In the genomic region with DNA sequence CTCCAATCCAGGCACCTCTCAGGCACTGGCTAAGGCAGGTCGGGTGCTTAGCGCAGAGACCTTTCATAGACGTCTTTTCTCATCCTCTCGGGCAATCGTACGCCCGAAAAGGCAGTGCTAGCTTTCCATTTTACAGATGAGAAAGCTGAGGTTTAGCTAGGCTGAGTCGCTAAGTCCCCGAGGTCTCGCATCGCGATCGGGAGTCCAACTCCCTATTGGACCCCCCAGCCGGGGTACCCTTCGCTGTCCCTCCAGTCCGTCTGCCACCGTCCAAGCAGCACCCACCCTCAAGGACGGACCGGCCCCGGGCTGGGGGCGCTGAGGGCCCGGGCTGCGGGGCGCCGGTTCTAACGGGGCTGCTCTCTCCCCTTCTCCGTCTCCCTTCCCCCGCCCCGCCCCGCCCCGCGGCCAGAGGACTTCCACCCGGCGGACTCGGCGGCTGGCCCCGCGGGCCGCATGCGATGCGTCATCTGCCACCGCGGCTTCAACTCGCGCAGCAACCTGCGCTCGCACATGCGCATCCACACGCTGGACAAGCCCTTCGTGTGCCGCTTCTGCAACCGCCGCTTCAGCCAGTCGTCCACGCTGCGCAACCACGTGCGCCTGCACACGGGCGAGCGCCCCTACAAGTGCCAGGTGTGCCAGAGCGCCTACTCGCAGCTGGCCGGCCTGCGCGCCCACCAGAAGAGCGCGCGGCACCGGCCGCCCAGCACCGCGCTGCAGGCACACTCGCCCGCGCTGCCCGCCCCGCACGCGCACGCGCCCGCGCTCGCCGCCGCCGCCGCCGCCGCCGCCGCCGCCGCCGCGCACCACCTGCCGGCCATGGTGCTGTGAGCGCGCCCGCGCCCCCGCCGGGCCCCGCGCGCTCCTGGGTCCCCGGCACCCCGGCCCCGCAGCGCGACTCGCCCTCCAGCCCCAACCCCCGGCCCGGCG, we compare ENCODE assay signal across 8 cellular contexts. TPM values are rescaled to one million over a fixed set of nuclear protein-coding genes. Genes with fewer than 3 reads are reported as not detected.
A peak's percentile ranks its signal among the peaks of the same experiment; 100 is the strongest.
DNase-seq lines count a peak whose midpoint lies in the region; ATAC-seq and TF ChIP-seq lines count a peak whose summit lies in the region.

No MANE protein-coding gene starts in this region.

- ATAC-seq in HG03442 (IDR thresholded peaks at IDR 0.05; ENCODE audit: unreplicated experiment), result peak; percentile 43
- ATAC-seq in naive thymus-derived CD4-positive, alpha-beta T cell, result peak; percentile 71
- no peak for ATAC-seq in GM18873 (IDR thresholded peaks at IDR 0.05; ENCODE audit: low FRiP score, unreplicated experiment)

- H3K4me3 ChIP-seq in OCI-LY1 (ENCODE audit: low read depth, low read length, poor library complexity, severe bottlenecking), result peak overlapping the region; percentile 76
- peak overlapping the region; percentile 42 to 73 (median 52) for H3K4me3 ChIP-seq in esophagus squamous epithelium
- peak overlapping the region; percentile 30 for H3K4me3 ChIP-seq in naive thymus-derived CD4-positive, alpha-beta T cell (ENCODE audit: low read length)

- no peaks in the 10 kb centered on the region for H3K79me2 ChIP-seq in OCI-LY1 (ENCODE audit: insufficient read depth, low read length)

- H3K36me3 ChIP-seq in OCI-LY1 (ENCODE audit: insufficient read depth, low read length), result no peaks in the 10 kb centered on the region
- no peaks in the 10 kb centered on the region for H3K36me3 ChIP-seq in esophagus squamous epithelium
- H3K36me3 ChIP-seq in naive thymus-derived CD4-positive, alpha-beta T cell (ENCODE audit: control insufficient read depth in 2 of 3, insufficient read depth in 3 of 3, low read length in 3 of 3), result peaks cover 0 to 3% (median 0%) of the 10 kb centered on the region in 3 experiments

- H3K27me3 ChIP-seq in OCI-LY1 (ENCODE audit: insufficient read depth, low read length) (peaks cover 6% of the 10 kb centered on the region; the same call in 1 of the 2 replicates), esophagus squamous epithelium (peaks cover 0 to 39% (median 0%) of the 10 kb centered on the region in 4 donors)
- H3K27me3 ChIP-seq in naive thymus-derived CD4-positive, alpha-beta T cell (ENCODE audit: control insufficient read depth in 2 of 2, insufficient read depth in 2 of 2, low read length in 2 of 2), result no peaks in the 10 kb centered on the region

- H4K20me1 ChIP-seq in OCI-LY1 (ENCODE audit: insufficient read depth, low read length), result no peaks in the 10 kb centered on the region

- H3K4me1 Mint-ChIP-seq in activated T-cell treated with anti-CD3 and anti-CD28 coated beads, Interleukin-2, amount 50 U/mL, for 24 hours (ENCODE audit: low read depth), result peaks cover 7% of the 10 kb centered on the region
- H3K4me1 Mint-ChIP-seq in naive thymus-derived CD4-positive, alpha-beta T cell, result peaks cover 0 to 8% (median 5%) of the 10 kb centered on the region in 7 donors
- peaks cover 4% of the 10 kb centered on the region for H3K4me1 Mint-ChIP-seq in stimulated activated naive CD8-positive, alpha-beta T cell treated with anti-CD3 and anti-CD28 coated beads, Interleukin-15, Interleukin-2, amounts not matched to agents 100 ng/mL and 50 ng/mL, for 24 hours (ENCODE audit: low read depth)

- TF ChIP-seq POLR2A in esophagus squamous epithelium (IDR thresholded peaks at IDR 0.05), result no peak

- H3K9me3 ChIP-seq in OCI-LY1 (ENCODE audit: low read length) (0 out of 2 replicates have a peak, but pooled peaks cover 2% of the 10 kb centered on the region), esophagus squamous epithelium (no peaks in the 10 kb centered on the region)
- no peaks in the 10 kb centered on the region for H3K9me3 ChIP-seq in naive thymus-derived CD4-positive, alpha-beta T cell (ENCODE audit: control insufficient read depth in 2 of 3, low read length in 3 of 3)

- H3K36me3 Mint-ChIP-seq in activated T-cell treated with anti-CD3 and anti-CD28 coated beads, Interleukin-2, amount 50 U/mL, for 24 hours (ENCODE audit: low read depth), result no peaks in the 10 kb centered on the region
- H3K36me3 Mint-ChIP-seq in naive thymus-derived CD4-positive, alpha-beta T cell, result no peaks in the 10 kb centered on the region
- no peaks in the 10 kb centered on the region for H3K36me3 Mint-ChIP-seq in stimulated activated naive CD8-positive, alpha-beta T cell treated with anti-CD3 and anti-CD28 coated beads, Interleukin-15, Interleukin-2, amounts not matched to agents 100 ng/mL and 50 ng/mL, for 24 hours (ENCODE audit: low read depth)

- POLR2A ChIA-PET in naive thymus-derived CD4-positive, alpha-beta T cell (lab: Charles Lee), result interaction anchor here (2.1 kb wide), 1 partner anchor 12 kb away, joined by 9 read pairs; the partner anchor contains the start of gene EXOSC2

- H3K4me3 Mint-ChIP-seq in activated T-cell treated with anti-CD3 and anti-CD28 coated beads, Interleukin-2, amount 50 U/mL, for 24 hours, result peak overlapping the region; percentile 80
- peak overlapping the region; percentile 49 to 98 (median 64) for H3K4me3 Mint-ChIP-seq in naive thymus-derived CD4-positive, alpha-beta T cell
- H3K4me3 Mint-ChIP-seq in stimulated activated naive CD8-positive, alpha-beta T cell treated with anti-CD3 and anti-CD28 coated beads, Interleukin-15, Interleukin-2, amounts not matched to agents 100 ng/mL and 50 ng/mL, for 24 hours, result peak overlapping the region; percentile 23

- H2AFZ ChIP-seq in OCI-LY1 (ENCODE audit: low read length), result no peak overlapping the region

- no peak overlapping the region for H3K27ac ChIP-seq in OCI-LY1 (ENCODE audit: low read depth, low read length, poor library complexity, severe bottlenecking)
- H3K27ac ChIP-seq in esophagus squamous epithelium, result no peak overlapping the region
- H3K27ac ChIP-seq in naive thymus-derived CD4-positive, alpha-beta T cell (ENCODE audit: low read depth, low read length), result no peak overlapping the region

- TF ChIP-seq CTCF in OCI-LY1 (IDR thresholded peaks at IDR 0.05; ENCODE audit: low read length) (no peak), esophagus squamous epithelium (IDR thresholded peaks at IDR 0.05) (peak in 1 of 6 experiments; percentile 19)

- H3K4me2 ChIP-seq in OCI-LY1 (ENCODE audit: low read length), result peak overlapping the region; percentile 97

- H3F3A ChIP-seq in OCI-LY1 (ENCODE audit: insufficient read depth, low read length), result no peaks in the 10 kb centered on the region

- WGBS in esophagus squamous epithelium, 2 donors, result 14 to 15% methylated on average over 4 to 8 of the region's 116 CpGs

- H3K4me1 ChIP-seq in OCI-LY1 (ENCODE audit: insufficient read depth, low read length, severe bottlenecking) (peaks cover 13% of the 10 kb centered on the region), esophagus squamous epithelium (peaks cover 13 to 18% (median 14%) of the 10 kb centered on the region in 3 donors)
- no peaks in the 10 kb centered on the region for H3K4me1 ChIP-seq in naive thymus-derived CD4-positive, alpha-beta T cell (ENCODE audit: control insufficient read depth in 2 of 2, insufficient read depth in 2 of 2, low read length in 2 of 2)

- no peak overlapping the region for H3K27ac Mint-ChIP-seq in activated T-cell treated with anti-CD3 and anti-CD28 coated beads, Interleukin-2, amount 50 U/mL, for 24 hours
- H3K27ac Mint-ChIP-seq in naive thymus-derived CD4-positive, alpha-beta T cell, result no peak overlapping the region
- H3K27ac Mint-ChIP-seq in stimulated activated naive CD8-positive, alpha-beta T cell treated with anti-CD3 and anti-CD28 coated beads, Interleukin-15, Interleukin-2, amounts not matched to agents 100 ng/mL and 50 ng/mL, for 24 hours, result no peak overlapping the region

- H3K9me2 ChIP-seq in OCI-LY1 (ENCODE audit: low read depth, low read length), result no peaks in the 10 kb centered on the region

- intact Hi-C loops in esophagus squamous epithelium (cut with DNase I), result loop anchor here (2.0 kb wide), 1 partner anchor 220 kb away; no protein-coding TSS in a partner anchor
- intact Hi-C loops in naive thymus-derived CD4-positive, alpha-beta T cell (cut with micrococcal nuclease), result no loop called here

- DNase-seq in DMS 273 (lab: John Stamatoyannopoulos, UW; ENCODE audit: unreplicated experiment), result peak; percentile 93
- DNase-seq in activated T-cell treated with anti-CD3 and anti-CD28 coated beads, Interleukin-2, amount 50 U/mL, for 24 hours, result peak; percentile 84
- no peak for DNase-seq in esophagus squamous epithelium (lab: John Stamatoyannopoulos, UW)
- peak in 8 of 9 donors; percentile 21 to 77 (median 31) for DNase-seq in naive thymus-derived CD4-positive, alpha-beta T cell

- peak overlapping the region; percentile 70 for H3K9ac ChIP-seq in OCI-LY1 (ENCODE audit: low read length)

- CTCF ChIA-PET in naive thymus-derived CD4-positive, alpha-beta T cell (lab: Charles Lee), result interaction anchor here (2.3 to 7.9 kb wide), 2 partner anchors 12 to 218 kb away, joined by 9 to 87 read pairs; partner anchors contain the start of gene EXOSC2

- H3K9me3 Mint-ChIP-seq in activated T-cell treated with anti-CD3 and anti-CD28 coated beads, Interleukin-2, amount 50 U/mL, for 24 hours, result no peaks in the 10 kb centered on the region
- peaks cover 0 to 6% (median 0%) of the 10 kb centered on the region in 11 donors for H3K9me3 Mint-ChIP-seq in naive thymus-derived CD4-positive, alpha-beta T cell
- no peaks in the 10 kb centered on the region for H3K9me3 Mint-ChIP-seq in stimulated activated naive CD8-positive, alpha-beta T cell treated with anti-CD3 and anti-CD28 coated beads, Interleukin-15, Interleukin-2, amounts not matched to agents 100 ng/mL and 50 ng/mL, for 24 hours

- peaks cover 16% of the 10 kb centered on the region for H3K27me3 Mint-ChIP-seq in activated T-cell treated with anti-CD3 and anti-CD28 coated beads, Interleukin-2, amount 50 U/mL, for 24 hours
- H3K27me3 Mint-ChIP-seq in naive thymus-derived CD4-positive, alpha-beta T cell, result peaks cover 0 to 43% (median 5%) of the 10 kb centered on the region in 5 donors
- H3K27me3 Mint-ChIP-seq in stimulated activated naive CD8-positive, alpha-beta T cell treated with anti-CD3 and anti-CD28 coated beads, Interleukin-15, Interleukin-2, amounts not matched to agents 100 ng/mL and 50 ng/mL, for 24 hours, result peaks cover 11% of the 10 kb centered on the region

RNA-seq across cellular contexts. Expression of gene EXOSC2, which starts 12.5 kb away (rescaled TPM):
- total RNA-seq in esophagus squamous epithelium, result 10 to 100 TPM; 11.8 to 32.8 (median 28.2) TPM
- total RNA-seq in naive thymus-derived CD4-positive, alpha-beta T cell, result 10 to 100 TPM; 44.2 to 60.7 (median 59.5) TPM
- polyA plus RNA-seq in naive thymus-derived CD4-positive, alpha-beta T cell, result 10 to 100 TPM; 31.4 to 39.9 TPM

RNA-seq across cellular contexts. Expression of gene PRDM12, which starts 16.7 kb away (rescaled TPM):
- total RNA-seq in esophagus squamous epithelium, result not detected
- not detected for total RNA-seq in naive thymus-derived CD4-positive, alpha-beta T cell
- polyA plus RNA-seq in naive thymus-derived CD4-positive, alpha-beta T cell, result under 1 TPM in 1 of 2 donors, not detected in 1; 0.07 TPM

Comparison
In these comparisons a context has a peak if more than half of its experiments do, and no peak if none do; other contexts are left out.
1. H3K4me3 Mint-ChIP-seq: peak in every context shown above with its lines; median percentile 80 in activated T-cell treated with anti-CD3 and anti-CD28 coated beads, Interleukin-2, amount 50 U/mL, for 24 hours; 64 in naive thymus-derived CD4-positive, alpha-beta T cell; 23 in stimulated activated naive CD8-positive, alpha-beta T cell treated with anti-CD3 and anti-CD28 coated beads, Interleukin-15, Interleukin-2, amounts not matched to agents 100 ng/mL and 50 ng/mL, for 24 hours.